In the genomic region with DNA sequence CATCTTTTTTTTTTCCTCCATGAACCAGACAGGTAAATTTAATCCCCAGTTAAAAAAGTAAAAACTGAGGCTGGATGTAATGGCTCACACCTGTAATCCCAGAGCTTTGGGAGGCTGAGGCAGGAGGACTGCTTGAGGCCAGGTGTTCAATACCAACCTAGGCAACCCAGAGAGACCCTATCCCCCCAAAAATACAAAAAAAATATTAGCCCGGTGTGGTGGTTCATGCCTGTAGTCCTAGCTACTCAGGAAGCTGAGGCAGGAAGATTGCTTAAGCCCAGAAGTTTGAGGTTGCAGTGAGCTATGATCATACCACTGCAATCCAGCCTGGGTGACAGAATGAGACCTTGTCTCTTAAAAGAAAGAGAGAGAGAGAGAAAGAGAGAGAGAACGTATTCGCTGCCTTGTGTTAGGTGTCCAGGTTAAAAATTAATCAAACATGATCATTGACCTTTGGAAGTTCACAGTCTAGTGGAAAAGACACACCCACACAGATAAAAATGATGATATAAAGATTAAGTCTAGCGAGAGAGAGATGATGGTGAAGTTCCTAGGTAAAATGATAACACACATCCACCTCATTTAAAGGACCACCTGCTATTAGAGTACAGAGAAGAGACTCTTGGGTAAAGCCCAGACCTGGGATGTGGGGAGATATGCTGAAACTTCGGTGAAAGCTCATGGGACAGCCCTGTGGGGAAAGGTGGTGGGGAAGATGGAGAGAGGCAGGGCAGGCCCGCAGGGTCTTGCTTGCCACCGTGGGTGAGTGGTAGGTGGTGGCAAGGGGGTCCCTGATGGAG, we compare ENCODE assay signal across 19 cellular contexts. TPM values are rescaled to one million over a fixed set of nuclear protein-coding genes. Genes with fewer than 3 reads are reported as not detected.
A peak's percentile ranks its signal among the peaks of the same experiment; 100 is the strongest.
DNase-seq lines count a peak whose midpoint lies in the region; ATAC-seq and TF ChIP-seq lines count a peak whose summit lies in the region.
"Had no signal": no experiment of that assay in that cellular context is flagged by ENCODE, and none has a peak within 500 bp of the region (broad histone marks: within the 10 kb centered on the region; RNA-seq: fewer than 3 reads in every experiment).

No MANE protein-coding gene starts in this region.

- no peaks in the 10 kb centered on the region for H3K27me3 ChIP-seq in WERI-Rb-1 (ENCODE audit: insufficient read depth, low read depth, severe bottlenecking)
- H3K27me3 ChIP-seq: gastrocnemius medialis had no signal

- no peak overlapping the region for H3K4me3 ChIP-seq in WERI-Rb-1 (ENCODE audit: low read depth, low read length)
- H3K4me3 ChIP-seq: gastrocnemius medialis, GM23248, SK-N-MC had no signal

- intact Hi-C loops in left colon (cut with DNase I, micrococcal nuclease), result no loop called here

- no peaks in the 10 kb centered on the region for H3K9me3 ChIP-seq in WERI-Rb-1 (ENCODE audit: severe bottlenecking)
- H3K9me3 ChIP-seq: gastrocnemius medialis had no signal

- peak; percentile 68 for ATAC-seq in left colon
- ATAC-seq: gastrocnemius medialis, Panc1 had no signal

- H3K36me3 ChIP-seq in WERI-Rb-1, result no peaks in the 10 kb centered on the region
- H3K36me3 ChIP-seq: gastrocnemius medialis had no signal

- peak; percentile 18 for DNase-seq in GDM1 (lab: John Stamatoyannopoulos, UW)
- no peak for DNase-seq in WERI-Rb-1
- no peak for DNase-seq in left colon
- peak; percentile 74 for DNase-seq in renal cortical epithelial cell (ENCODE audit: low read depth)
- DNase-seq in glomerular visceral epithelial cell (ENCODE audit: extremely low spot score), result no peak
- no peak for DNase-seq in stimulated activated CD4-positive, alpha-beta T cell treated with anti-CD3 and anti-CD28 coated beads, Interleukin-12 subunit alpha, Interleukin-12 subunit beta, amount 100 ng/mL, for 4 hours
- no peak for DNase-seq in HK-2 (ENCODE audit: unreplicated experiment)
- no peak for DNase-seq in dermis blood vessel endothelial cell
- DNase-seq: activated CD4-positive, alpha-beta T cell treated with anti-CD3 and anti-CD28 coated beads, Interleukin-2, amount 50 U/mL, for 48 hours; activated naive CD4-positive, alpha-beta T cell treated with anti-CD3 and anti-CD28 coated beads, Interleukin-2, amount 50 U/mL, for 16 hours; gastrocnemius medialis; GM23248; IMR-90; MM.1S; NCI-H1694; stimulated activated CD4-positive, alpha-beta T cell treated with anti-CD3 and anti-CD28 coated beads, Interleukin-4, amount 100 ng/mL, for 4 hours had no signal

- no peak for TF ChIP-seq CTCF in WERI-Rb-1 (IDR thresholded peaks at IDR 0.05; ENCODE audit: low read depth, low read length)

- peak overlapping the region; percentile 69 for H3K27ac ChIP-seq in WERI-Rb-1
- H3K27ac ChIP-seq: epithelial cell of prostate, gastrocnemius medialis, GM23248, SK-N-MC had no signal

RNA-seq across cellular contexts. Expression of gene NHSL1, which starts 4.8 kb away (rescaled TPM):
- 100 to 1,000 TPM; 112 to 125 TPM for total RNA-seq in left colon
- total RNA-seq in renal cortical epithelial cell, result 11.8 and 38.0 TPM in 2 replicates
- total RNA-seq in dermis blood vessel endothelial cell, result 45.1 and 78.7 TPM in 2 replicates

Comparison
In these comparisons a context has a peak if more than half of its experiments do, and no peak if none do; other contexts are left out.
1. DNase-seq: peak in GDM1 (single experiment) and renal cortical epithelial cell (single experiment); none in WERI-Rb-1 (single experiment), left colon (0 of 2), glomerular visceral epithelial cell (single experiment), stimulated activated CD4-positive, alpha-beta T cell treated with anti-CD3 and anti-CD28 coated beads, Interleukin-12 subunit alpha, Interleukin-12 subunit beta, amount 100 ng/mL, for 4 hours (single experiment), HK-2 (single experiment) and dermis blood vessel endothelial cell (single experiment).